ENCODE assay signal across 11 cellular contexts in genomic region chr1:168092566-168093355, GRCh38. TPM values are rescaled to one million over a fixed set of nuclear protein-coding genes. Genes with fewer than 3 reads are reported as not detected.
A peak's percentile ranks its signal among the peaks of the same experiment; 100 is the strongest.
DNase-seq lines count a peak whose midpoint lies in the region; ATAC-seq and TF ChIP-seq lines count a peak whose summit lies in the region.
"Had no signal": no experiment of that assay in that cellular context is flagged by ENCODE, and none has a peak within 500 bp of the region (broad histone marks: within the 10 kb centered on the region; RNA-seq: fewer than 3 reads in every experiment).

No MANE protein-coding gene starts in this region.

- H3K27ac ChIP-seq in RWPE1 (peak overlapping the region; percentile 7; the same call in 1 of the 2 replicates), testis (peak overlapping the region; percentile 77 to 82)

- CTCF ChIA-PET in RWPE1 (lab: Yijun Ruan, JAX) = interaction anchor here (0.5 to 1.4 kb wide), 4 partner anchors 9 to 38 kb away, joined by 3 to 4 read pairs (median 4); no protein-coding TSS in a partner anchor

- H3K4me3 ChIP-seq in foreskin fibroblast (ENCODE audit: low read depth in 1 of 2, low read length in 2 of 2) (no peak overlapping the region), testis (no peak overlapping the region)

- no peak for ATAC-seq in HG03565 (IDR thresholded peaks at IDR 0.05; ENCODE audit: unreplicated experiment)
- ATAC-seq in HG03175 (IDR thresholded peaks at IDR 0.05; ENCODE audit: unreplicated experiment) = no peak

- peak; percentile 38 for DNase-seq in NCI-H82 (lab: John Stamatoyannopoulos, UW)
- DNase-seq in NCI-H82 treated with DMSO at 0.1 percent for 48 hours (lab: John Stamatoyannopoulos, UW; ENCODE audit: unreplicated experiment) = no peak
- DNase-seq in RWPE1 (ENCODE audit: low spot score) = no peak
- peak in 1 of 2 donors; percentile 46 for DNase-seq in foreskin fibroblast
- DNase-seq in testis = peak; percentile 48
- DNase-seq in GF-D8 (lab: John Stamatoyannopoulos, UW) = no peak
- DNase-seq: activated naive CD8-positive, alpha-beta T cell treated with anti-CD3 and anti-CD28 coated beads, Interleukin-2, amount 10 ng/mL, durations not matched to agents 7 days and 5 days; stimulated activated CD4-positive, alpha-beta T cell treated with anti-CD3 and anti-CD28 coated beads, Interleukin-4, amount 100 ng/mL, for 24 hours had no signal

- POLR2A ChIA-PET in RWPE1 (lab: Yijun Ruan, JAX; ENCODE audit: low non-redundant PET) = no interaction called here

- H3K4me1 ChIP-seq in testis = peaks cover 35% of the 10 kb centered on the region

- peak; percentile 19; the same call in 1 of the 2 replicates for TF ChIP-seq CTCF in RWPE1 (conservative IDR thresholded peaks at IDR 0.05; ENCODE audit: low read depth)
- TF ChIP-seq CTCF in foreskin fibroblast (IDR thresholded peaks at IDR 0.05; ENCODE audit: low read depth, low read length) = peak; percentile 30
- TF ChIP-seq CTCF in testis (IDR thresholded peaks at IDR 0.05) = peak in 2 of 3 experiments; percentile 15 to 19

- H3K27me3 ChIP-seq in testis = no peaks in the 10 kb centered on the region

- H3K36me3 ChIP-seq in testis (ENCODE audit: low read depth, missing control alignments) = no peaks in the 10 kb centered on the region

- intact Hi-C loops in testis (cut with DNase I; ENCODE audit: low total_unique reads) = no loop called here

- no peak for TF ChIP-seq POLR2A in testis (IDR thresholded peaks at IDR 0.05)

- 56 to 62% methylated on average over 14 to 16 of the region's 16 CpGs for WGBS in testis, 2 donors

- H3K9me3 ChIP-seq in testis = no peaks in the 10 kb centered on the region

RNA-seq across cellular contexts. Expression of gene GPR161, which starts 44.0 kb away (rescaled TPM):
- 1 to 10 TPM; 6.1 to 6.7 TPM for total RNA-seq in testis
- 3.7 TPM for polyA plus RNA-seq in testis (ENCODE audit: insufficient read depth, low read depth, low replicate concordance)
- polyA plus RNA-seq: IgD-negative memory B cell had no signal

Comparison
In these comparisons a context has a peak if more than half of its experiments do, and no peak if none do; other contexts are left out.
1. DNase-seq: peak in NCI-H82 (single experiment) and testis (single experiment); none in NCI-H82 treated with DMSO at 0.1 percent for 48 hours (single experiment), RWPE1 (single experiment) and GF-D8 (single experiment).
2. Peak in every context shown above with its lines, with median percentiles within 50 percentile points of each other: CTCF ChIP-seq.